In genomic region chrX:118973389-118974087, GRCh38 we compare ENCODE assay signal across 10 cellular contexts. TPM values are rescaled to one million over a fixed set of nuclear protein-coding genes. Genes with fewer than 3 reads are reported as not detected.
DNase-seq lines count a peak whose midpoint lies in the region; ATAC-seq, FAIRE-seq and TF ChIP-seq lines count a peak whose summit lies in the region.
"Had no signal": no experiment of that assay in that cellular context is flagged by ENCODE, and none has a peak within 500 bp of the region (broad histone marks: within the 10 kb centered on the region; RNA-seq: fewer than 3 reads in every experiment).

No MANE protein-coding gene starts in this region.

- intact Hi-C loops in activated B cell treated with CpG ODN at 0.5 μM for 24 hours (cut with micrococcal nuclease): loop anchor here (2.0 to 10.0 kb wide), 4 partner anchors 69 to 627 kb away; partner anchors contain the start of genes PGRMC1 and WDR44
- intact Hi-C loops in HepG2 (cut with micrococcal nuclease; ENCODE audit: unreplicated experiment): loop anchor here (10.0 kb wide), 1 partner anchor 261 kb away; the partner anchor contains the start of gene PGRMC1

- TF ChIP-seq EP300 in HepG2 (IDR thresholded peaks at IDR 0.05; ENCODE audit: low read depth in 2 of 2, low read length in 2 of 2): no peak
- no peak for TF ChIP-seq EP300 in HepG2 (CRISPR knock-in tag; IDR thresholded peaks at IDR 0.05; ENCODE audit: borderline replicate concordance)

- POLR2A ChIA-PET in activated B cell treated with CpG ODN at 0.5 μM for 24 hours (lab: Charles Lee): interaction anchor here (0.7 kb wide), 1 partner anchor 21 kb away, joined by 4 read pairs; no protein-coding TSS in a partner anchor
- POLR2A ChIA-PET in HepG2 (lab: Yijun Ruan, JAX): no interaction called here

- peak; percentile 63 for DNase-seq in H7
- peak; percentile 14 for DNase-seq in activated B cell treated with CpG ODN at 0.5 μM for 24 hours
- no peak for DNase-seq in HepG2 (ENCODE audit: low spot score)
- no peak for DNase-seq in GM19239 (ENCODE audit: insufficient read length, low spot score)
- DNase-seq in NCI-H2171 treated with DMSO at 0.1 percent for 48 hours (lab: John Stamatoyannopoulos, UW): no peak
- DNase-seq in NCI-H2107 treated with DMSO at 0.1 percent for 48 hours (lab: John Stamatoyannopoulos, UW; ENCODE audit: unreplicated experiment): no peak

- H3K4me3 Mint-ChIP-seq in activated B cell treated with CpG ODN at 0.5 μM for 24 hours: peak overlapping the region; percentile 38

- TF ChIP-seq RAD21 in HepG2 (CRISPR knock-in tag; IDR thresholded peaks at IDR 0.05): no peak

- no CpG with 5 or more reads among the region's 43 CpGs for WGBS in HepG2 (ENCODE audit: low lambda C conversion rate)

- peak overlapping the region; percentile 90 for H3K4me2 ChIP-seq in HepG2 (ENCODE audit: low read depth, low read length)

- H3K9me3 Mint-ChIP-seq in activated B cell treated with CpG ODN at 0.5 μM for 24 hours: no peaks in the 10 kb centered on the region
- H3K9me3 Mint-ChIP-seq: activated CD4-positive, alpha-beta T cell treated with anti-CD3 and anti-CD28 coated beads, Interleukin-2, amount 10 ng/mL, durations not matched to agents 24 days and 14 days had no signal

- ATAC-seq in activated B cell treated with CpG ODN at 0.5 μM for 24 hours (ENCODE audit: low read depth): no peak
- ATAC-seq in HepG2: peak; percentile 3; the same call in 1 of the 3 replicates

- H3K27me3 Mint-ChIP-seq in activated B cell treated with CpG ODN at 0.5 μM for 24 hours: peaks cover 8% of the 10 kb centered on the region

- H3K4me3 ChIP-seq in H7 (ENCODE audit: insufficient read depth, low read depth, low read length) (no peak overlapping the region), HepG2 (replicated peaks in 1 of 3; ENCODE audit: insufficient read depth in 1 of 3, low read depth in 2 of 3, low read length in 3 of 3) (peak overlapping the region; percentile 55 to 72 (median 69)), subcutaneous abdominal adipose tissue (ENCODE audit: low read depth in 1 of 5, low read length in 5 of 5) (peak overlapping the region in 4 of 5 donors; percentile 46 to 76 (median 72))

- TF ChIP-seq CTCF in activated B cell treated with CpG ODN at 0.5 μM for 24 hours (IDR thresholded peaks at IDR 0.05) (no peak), HepG2 (CRISPR knock-in tag; IDR thresholded peaks at IDR 0.05) (no peak)

- no peaks in the 10 kb centered on the region for H3K36me3 Mint-ChIP-seq in activated B cell treated with CpG ODN at 0.5 μM for 24 hours (ENCODE audit: low read depth)

- peaks cover 12% of the 10 kb centered on the region for H3K4me1 Mint-ChIP-seq in activated B cell treated with CpG ODN at 0.5 μM for 24 hours

- H3K79me2 ChIP-seq in HepG2 (ENCODE audit: insufficient read depth, low read length): peaks cover 4% of the 10 kb centered on the region

- in situ Hi-C loops in HepG2 (cut with HindIII; ENCODE audit: extremely low pct_ligation_motif_present, low pct_unique_long_range_greater_than_20kb): no loop called here

- H3K27ac Mint-ChIP-seq in activated B cell treated with CpG ODN at 0.5 μM for 24 hours: no peak overlapping the region

- H3K27me3 ChIP-seq in H7 (ENCODE audit: control insufficient read depth, insufficient read depth, low read length) (peaks cover 91% of the 10 kb centered on the region), HepG2 (ENCODE audit: control insufficient read depth in 1 of 2, insufficient read depth in 2 of 2, low read length in 2 of 2) (peaks cover 0 to 17% of the 10 kb centered on the region in 2 experiments; a peak in 3 of 5 replicates), subcutaneous abdominal adipose tissue (ENCODE audit: control insufficient read depth in 5 of 5, insufficient read depth in 4 of 5, low read length in 5 of 5) (peaks cover 0 to 19% (median 14%) of the 10 kb centered on the region in 5 donors)

- peaks cover 29% of the 10 kb centered on the region for H3K4me1 ChIP-seq in HepG2 (ENCODE audit: insufficient read depth, low read length)
- peaks cover 0 to 29% (median 26%) of the 10 kb centered on the region in 5 donors for H3K4me1 ChIP-seq in subcutaneous abdominal adipose tissue (ENCODE audit: control insufficient read depth in 5 of 5, insufficient read depth in 5 of 5, low read length in 5 of 5)

- no peak overlapping the region for H3K27ac ChIP-seq in HepG2 (ENCODE audit: extremely low read length, insufficient read depth, low read length)
- no peak overlapping the region for H3K27ac ChIP-seq in subcutaneous abdominal adipose tissue (ENCODE audit: low read depth, low read length)

- H3K9me3 ChIP-seq in HepG2 (ENCODE audit: low read length) (no peaks in the 10 kb centered on the region), subcutaneous abdominal adipose tissue (ENCODE audit: control insufficient read depth in 5 of 5, low read length in 5 of 5) (no peaks in the 10 kb centered on the region)

- TF ChIP-seq POLR2A in HepG2 (IDR thresholded peaks at IDR 0.05; ENCODE audit: insufficient read depth in 1 of 2, low read depth in 2 of 2, low read length in 2 of 2): no peak

- CTCF ChIA-PET in activated B cell treated with CpG ODN at 0.5 μM for 24 hours (lab: Charles Lee): interaction anchor here (1.0 kb wide), 1 partner anchor 126 kb away, joined by 3 read pairs; no protein-coding TSS in a partner anchor
- CTCF ChIA-PET in HepG2 (lab: Yijun Ruan, JAX; ENCODE audit: low intra/inter-chr PET ratio, low total read pairs): no interaction called here

- H3K9ac ChIP-seq in HepG2 (ENCODE audit: insufficient read depth, low read depth, low read length) (peak overlapping the region; percentile 46; the same call in 1 of the 2 replicates), subcutaneous abdominal adipose tissue (ENCODE audit: low read length in 5 of 5) (peak overlapping the region in 1 of 5 donors; percentile 38)

- H4K20me1 ChIP-seq in HepG2 (ENCODE audit: insufficient read depth, low read length): peaks cover 6% of the 10 kb centered on the region

- H3K36me3 ChIP-seq in H7 (replicated peaks; ENCODE audit: control insufficient read depth, insufficient read depth, low read length) (no peaks in the 10 kb centered on the region), HepG2 (replicated peaks in 1 of 2; ENCODE audit: control insufficient read depth in 1 of 2, insufficient read depth in 2 of 2, low read length in 2 of 2) (0 out of 5 replicates have a peak, but pooled peaks cover 0 to 4% of the 10 kb centered on the region in 2 experiments), subcutaneous abdominal adipose tissue (ENCODE audit: control insufficient read depth in 5 of 5, insufficient read depth in 5 of 5, low read length in 5 of 5) (no peaks in the 10 kb centered on the region)

- H2AFZ ChIP-seq in HepG2 (ENCODE audit: low read length): no peak overlapping the region

- BruUV-seq in HepG2 (replicated peaks; lab: Mats Ljungman, UMichigan): no TSS peak

- FAIRE-seq in HepG2 (lab: Jason Lieb, UNC) (no peak), GM19239 (lab: Jason Lieb, UNC) (no peak)
- FAIRE-seq: H54, urothelium cell line had no signal

TF ChIP-seq in HepG2, 621 proteins besides CTCF, POLR2A, EP300 and RAD21 (continues in another document):
- TF ChIP-seq HNRNPL (IDR thresholded peaks at IDR 0.05; ENCODE audit: low read depth, low read length) (0 out of 2 replicates have a peak, but pooled peaks have one; percentile 55), NFATC3 (CRISPR knock-in tag; IDR thresholded peaks at IDR 0.05) (no peak), MAX (IDR thresholded peaks at IDR 0.05) (peak; percentile 37; the same call in 1 of the 2 replicates), HDAC1 (CRISPR knock-in tag; IDR thresholded peaks at IDR 0.05) (0 out of 2 replicates have a peak, but pooled peaks have one; percentile 29)
- TF ChIP-seq, protein P1, sequence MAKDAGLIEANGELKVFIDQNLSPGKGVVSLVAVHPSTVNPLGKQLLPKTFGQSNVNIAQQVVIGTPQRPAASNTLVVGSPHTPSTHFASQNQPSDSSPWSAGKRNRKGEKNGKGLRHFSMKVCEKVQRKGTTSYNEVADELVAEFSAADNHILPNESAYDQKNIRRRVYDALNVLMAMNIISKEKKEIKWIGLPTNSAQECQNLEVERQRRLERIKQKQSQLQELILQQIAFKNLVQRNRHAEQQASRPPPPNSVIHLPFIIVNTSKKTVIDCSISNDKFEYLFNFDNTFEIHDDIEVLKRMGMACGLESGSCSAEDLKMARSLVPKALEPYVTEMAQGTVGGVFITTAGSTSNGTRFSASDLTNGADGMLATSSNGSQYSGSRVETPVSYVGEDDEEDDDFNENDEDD (CRISPR knock-in tag; IDR thresholded peaks at IDR 0.05; ENCODE audit: borderline replicate concordance): 0 out of 2 replicates have a peak, but pooled peaks have one; percentile 28

RNA-seq across cellular contexts. Expression of gene LONRF3, which starts 0.9 kb away (rescaled TPM):
- total RNA-seq in H7 (2014; rRNA removed; shearing (Covaris generic)): 0.10 TPM in 1 of 2 replicates, not detected in the other
- total RNA-seq in activated B cell treated with CpG ODN at 0.5 μM for 24 hours (1.3 TPM in 2 replicates), HepG2 (2016; rRNA removed; fragmentation: Illumina TruSeq; extraction: Trizol) (11.6 and 13.3 TPM in 2 replicates)
- total RNA-seq in HepG2 (2016; cell fraction: cytosol; rRNA removed; fragmentation: Illumina TruSeq; extraction: Trizol; ENCODE audit: low read depth): 2.3 and 2.7 TPM in 2 replicates
- total RNA-seq in HepG2 (2016; cell fraction: insoluble cytoplasmic fraction; rRNA removed; fragmentation: Illumina TruSeq; extraction: Trizol): 10.8 and 11.4 TPM in 2 replicates
- total RNA-seq in HepG2 (2016; cell fraction: membrane; rRNA removed; fragmentation: Illumina TruSeq; extraction: Trizol): 6.4 and 7.4 TPM in 2 replicates
- total RNA-seq in HepG2 (2016; cell fraction: nucleus; rRNA removed; fragmentation: Illumina TruSeq; extraction: Trizol): 12.3 and 12.8 TPM in 2 replicates
- 4.8 and 5.5 TPM in 2 replicates for polyA plus RNA-seq in HepG2 (2011; rRNA removed)
- polyA plus RNA-seq in HepG2 (2011; cell fraction: cytosol; rRNA removed): 3.4 and 4.7 TPM in 2 replicates
- 10.0 and 10.2 TPM in 2 replicates for polyA plus RNA-seq in HepG2 (2011; cell fraction: nucleus; rRNA removed)
- 6.8 and 7.2 TPM in 2 replicates for polyA plus RNA-seq in HepG2 (2012)
- 1.0 and 1.2 TPM in 2 replicates for polyA plus RNA-seq in HepG2 (2016; cell fraction: cytosol; fragmentation: Illumina TruSeq; extraction: Trizol; ENCODE audit: low read depth)
- 5.6 and 5.8 TPM in 2 replicates for polyA plus RNA-seq in HepG2 (2016; cell fraction: insoluble cytoplasmic fraction; fragmentation: Illumina TruSeq; extraction: Trizol; ENCODE audit: low read depth)
- polyA plus RNA-seq in HepG2 (2016; cell fraction: membrane; fragmentation: Illumina TruSeq; extraction: Trizol; ENCODE audit: low read depth): 1.7 and 2.4 TPM in 2 replicates
- 8.5 and 9.1 TPM in 2 replicates for polyA plus RNA-seq in HepG2 (2016; cell fraction: nucleus; fragmentation: Illumina TruSeq; extraction: Trizol; ENCODE audit: insufficient read depth, low read depth)
- 11.8 and 18.8 TPM in 2 replicates for polyA minus RNA-seq in HepG2 (2011; rRNA and poly(A)+ RNA removed; ENCODE audit: low replicate concordance)
- 8.0 and 9.7 TPM in 2 replicates for polyA minus RNA-seq in HepG2 (2011; cell fraction: cytosol; rRNA and poly(A)+ RNA removed)
- 19.4 and 24.1 TPM in 2 replicates for polyA minus RNA-seq in HepG2 (2011; cell fraction: nucleus; rRNA and poly(A)+ RNA removed)

Comparison
In these comparisons a context has a peak if more than half of its experiments do, and no peak if none do; other contexts are left out.
1. DNase-seq: peak in H7 (single experiment) and activated B cell treated with CpG ODN at 0.5 μM for 24 hours (single experiment); none in HepG2 (single experiment), GM19239 (single experiment), NCI-H2171 treated with DMSO at 0.1 percent for 48 hours (single experiment) and NCI-H2107 treated with DMSO at 0.1 percent for 48 hours (single experiment).